In genomic region chr12:132735496-132735895, GRCh38 we compare ENCODE assay signal across 17 cellular contexts. TPM values are rescaled to one million over a fixed set of nuclear protein-coding genes. Genes with fewer than 3 reads are reported as not detected.
DNase-seq lines count a peak whose midpoint lies in the region; ATAC-seq, FAIRE-seq and TF ChIP-seq lines count a peak whose summit lies in the region.
"Had no signal": no experiment of that assay in that cellular context is flagged by ENCODE, and none has a peak within 500 bp of the region (broad histone marks: within the 10 kb centered on the region; RNA-seq: fewer than 3 reads in every experiment).

No MANE protein-coding gene starts in this region.

- 0 out of 2 replicates have a peak, but pooled peaks cover 4% of the 10 kb centered on the region for H3F3A ChIP-seq in GM23338 (replicated peaks; ENCODE audit: low read depth)

- TF ChIP-seq CTCF in 22Rv1 (IDR thresholded peaks at IDR 0.05) (no peak), GM23338 (conservative IDR thresholded peaks at IDR 0.05; ENCODE audit: low read depth in 2 of 2) (no peak), K562 (IDR thresholded peaks at IDR 0.05 in 2 of 3, conservative IDR thresholded peaks at IDR 0.05 in 1 of 3; ENCODE audit: insufficient read depth in 2 of 3, low read depth in 1 of 3, low read length in 3 of 3) (no peak), lower lobe of right lung (IDR thresholded peaks at IDR 0.05) (no peak)

- peaks cover 93% of the 10 kb centered on the region for H3K36me3 Mint-ChIP-seq in GM23338 (ENCODE audit: low read depth)

- no peak for TF ChIP-seq EP300 in K562 (IDR thresholded peaks at IDR 0.05; ENCODE audit: low read length)

- FAIRE-seq in K562 (lab: Jason Lieb, UNC) = no peak

- peaks cover 25% of the 10 kb centered on the region for H3K36me3 ChIP-seq in GM23338 (ENCODE audit: insufficient read depth)
- H3K36me3 ChIP-seq in K562 (ENCODE audit: control insufficient read depth, insufficient read depth, low read length) = peaks cover 93% of the 10 kb centered on the region
- peaks cover 88% of the 10 kb centered on the region for H3K36me3 ChIP-seq in lower lobe of right lung

- in situ Hi-C loops in K562 (cut with MboI) = no loop called here

- POLR2A ChIA-PET in K562 (lab: Yijun Ruan, JAX) = interaction anchor here (1.2 kb wide), 1 partner anchor 14 kb away, joined by 3 read pairs; no protein-coding TSS in a partner anchor

- H3K9me1 ChIP-seq in K562 (ENCODE audit: control insufficient read depth, insufficient read depth, low read length) = no peaks in the 10 kb centered on the region

- intact Hi-C loops in K562 (cut with micrococcal nuclease) = no loop called here
- intact Hi-C loops in lower lobe of right lung (cut with DNase I) = no loop called here

- 0 out of 2 replicates have a peak, but pooled peaks have one; percentile 24 for TF ChIP-seq POLR2A in K562 (conservative IDR thresholded peaks at IDR 0.05)

- TF ChIP-seq RAD21 in K562 (CRISPR knock-in tag; conservative IDR thresholded peaks at IDR 0.05 in 1 of 2, IDR thresholded peaks at IDR 0.05 in 1 of 2) = no peak

- 0 out of 2 replicates have a peak overlapping the region, but pooled peaks have one; percentile 3 for H3K27ac Mint-ChIP-seq in GM23338

- no TSS peak for BruUV-seq in K562 (replicated peaks; lab: Mats Ljungman, UMichigan)

- ATAC-seq in GM23338 = no peak
- ATAC-seq in K562 = no peak
- peak in 1 of 2 donors; percentile 17 for ATAC-seq in lower lobe of right lung
- ATAC-seq in GM21447 (IDR thresholded peaks at IDR 0.05; ENCODE audit: unreplicated experiment) = no peak
- ATAC-seq: SK-N-SH treated with all-trans-retinoic acid at 6 μM for 48 hours had no signal

- H3K27ac ChIP-seq in 22Rv1 (peak overlapping the region; percentile 8; the same call in 1 of the 2 replicates), GM23338 (ENCODE audit: low read depth) (no peak overlapping the region), K562 (ENCODE audit: extremely low read depth, low read depth, low read length) (no peak overlapping the region), lower lobe of right lung (no peak overlapping the region)
- H3K27ac ChIP-seq: C4-2B, Peyer's patch had no signal

- 96% methylated on average over 12 of the region's 20 CpGs for WGBS in K562 (ENCODE audit: insufficient coverage, low coverage, missing lambda C conversion rate)

- H3K27me3 ChIP-seq in GM23338 (ENCODE audit: insufficient read depth) (no peaks in the 10 kb centered on the region), K562 (ENCODE audit: control insufficient read depth in 2 of 2, insufficient read depth in 2 of 2, low read length in 2 of 2) (no peaks in the 10 kb centered on the region), lower lobe of right lung (ENCODE audit: low read depth) (no peaks in the 10 kb centered on the region)
- H3K27me3 ChIP-seq: Peyer's patch had no signal

- CTCF ChIA-PET in K562 (lab: Yijun Ruan, JAX; ENCODE audit: low intra/inter-chr PET ratio) = no interaction called here

- H3K9me3 ChIP-seq in K562 (replicated peaks; ENCODE audit: control insufficient read depth, insufficient read depth, low read depth, low read length) = 0 out of 2 replicates have a peak, but pooled peaks cover 3% of the 10 kb centered on the region
- no peaks in the 10 kb centered on the region for H3K9me3 ChIP-seq in lower lobe of right lung
- H3K9me3 ChIP-seq: Peyer's patch had no signal

- H3K4me3 ChIP-seq in GM23338 (no peak overlapping the region), K562 (no peak overlapping the region), lower lobe of right lung (no peak overlapping the region)
- H3K4me3 ChIP-seq: Peyer's patch had no signal

- H3K4me3 Mint-ChIP-seq in GM23338 = no peak overlapping the region

- no peaks in the 10 kb centered on the region; the same call in 2 of the 3 replicates for H3K4me1 Mint-ChIP-seq in GM23338

- peaks cover 14% of the 10 kb centered on the region for H3K27me3 Mint-ChIP-seq in GM23338 (ENCODE audit: insufficient read depth, low read depth, poor library complexity)

- no peak overlapping the region for H3K9ac ChIP-seq in K562 (ENCODE audit: insufficient read depth in 1 of 2, low read depth in 2 of 2, low read length in 2 of 2)

- no peaks in the 10 kb centered on the region for H3K79me2 ChIP-seq in GM23338 (replicated peaks; ENCODE audit: insufficient read depth)
- no peaks in the 10 kb centered on the region for H3K79me2 ChIP-seq in K562 (ENCODE audit: control insufficient read depth, insufficient read depth, low read length)

- DNase-seq in GM23338 (ENCODE audit: low spot score) (no peak), K562 (ENCODE audit: extremely low read depth in 1 of 4, low spot score in 3 of 4) (no peak), lower lobe of right lung (peak; percentile 31), NCI-H2029 treated with DMSO at 0.1 percent for 48 hours (lab: John Stamatoyannopoulos, UW) (no peak)
- no peak for DNase-seq in activated naive CD4-positive, alpha-beta T cell (lab: John Stamatoyannopoulos, UW)
- DNase-seq: DMS79 treated with DMSO at 0.1 percent for 48 hours; NCI-H1694 treated with DMSO at 0.1 percent for 48 hours; NCI-H2107; NCI-H510A; NCI-H748 treated with DMSO at 0.1 percent for 48 hours; NK-92 treated with Interleukin-12 subunit alpha and Interleukin-12 subunit beta, amount 100 ng/mL, for 24 hours; Peyer's patch; SHP77 had no signal

- no peaks in the 10 kb centered on the region for H3K9me2 ChIP-seq in GM23338 (ENCODE audit: insufficient read depth)

- H3K4me2 ChIP-seq in GM23338 (no peak overlapping the region), K562 (ENCODE audit: insufficient read depth, low read length) (no peak overlapping the region)

- H4K20me1 ChIP-seq in GM23338 (replicated peaks; ENCODE audit: insufficient read depth) (no peaks in the 10 kb centered on the region), K562 (replicated peaks; ENCODE audit: control insufficient read depth, insufficient read depth, low read length) (no peaks in the 10 kb centered on the region)

- no peak overlapping the region for H2AFZ ChIP-seq in GM23338
- no peak overlapping the region for H2AFZ ChIP-seq in K562 (ENCODE audit: low read depth, low read length)

- H3K9me3 Mint-ChIP-seq in GM23338 = no peaks in the 10 kb centered on the region; the same call in 2 of the 3 replicates

- no peaks in the 10 kb centered on the region for H3K4me1 ChIP-seq in GM23338 (ENCODE audit: insufficient read depth)
- no peaks in the 10 kb centered on the region for H3K4me1 ChIP-seq in K562 (replicated peaks in 1 of 2; ENCODE audit: control insufficient read depth in 2 of 2, insufficient read depth in 2 of 2, low read length in 2 of 2)
- no peaks in the 10 kb centered on the region for H3K4me1 ChIP-seq in lower lobe of right lung
- H3K4me1 ChIP-seq: Peyer's patch had no signal

RNA-seq across cellular contexts. Expression of gene PGAM5, which starts 24.9 kb away (rescaled TPM):
- total RNA-seq in GM23338 (2014; rRNA removed; shearing (Covaris generic)) = 99.7 and 108 TPM in 2 replicates
- polyA plus RNA-seq in GM23338 (2016; fragmentation: Nextera tagmentation; extraction: Ambion mirVana) (31.1 and 33.0 TPM in 2 replicates), K562 (2011; rRNA removed) (49.1 and 49.2 TPM in 2 replicates), K562 (2014; fragmentation: Illumina TruSeq; extraction: Trizol) (90.2 and 97.3 TPM in 2 replicates), K562 (2014; fragmentation: Nextera tagmentation; extraction: Ambion mirVana) (10 to 100 TPM in 1 of 2 experiments, 1 to 10 TPM in 1; 7.4 to 11.4 TPM), K562 (2014; rRNA removed) (60.7 and 78.9 TPM in 2 replicates)
- 33.1 and 58.6 TPM in 2 replicates for total RNA-seq in K562 (2011; cell fraction: chromatin; rRNA removed; ENCODE audit: low replicate concordance)
- 36.3 and 36.7 TPM in 2 replicates for total RNA-seq in K562 (2011; cell fraction: nucleolus; rRNA removed)
- 27.6 and 28.5 TPM in 2 replicates for total RNA-seq in K562 (2011; cell fraction: nucleoplasm; rRNA removed)
- total RNA-seq in K562 (2014; rRNA removed) (99.8 and 119 TPM in 2 replicates), K562 (2014; rRNA removed; fragmentation: Illumina TruSeq; extraction: Trizol) (56.8 and 69.5 TPM in 2 replicates), K562 (2015; rRNA removed; fragmentation: Illumina TruSeq; extraction: Trizol) (88.5 and 89.0 TPM in 2 replicates), K562 (2021) (121 and 125 TPM in 2 replicates), lower lobe of right lung (21.7 TPM)
- 56.7 and 135 TPM in 2 replicates for polyA plus RNA-seq in K562 (2011; cell fraction: cytosol; rRNA removed)
- polyA plus RNA-seq in K562 (2011; cell fraction: nucleus; rRNA removed) = 20.9 and 37.2 TPM in 2 replicates
- polyA plus RNA-seq in K562 (2012) = 39.2 and 77.3 TPM in 2 replicates
- polyA minus RNA-seq in K562 (2011; rRNA and poly(A)+ RNA removed) = 33.5 and 64.2 TPM in 2 replicates
- 85.1 and 114 TPM in 2 replicates for polyA minus RNA-seq in K562 (2011; cell fraction: cytosol; rRNA and poly(A)+ RNA removed)
- 17.0 and 19.7 TPM in 2 replicates for polyA minus RNA-seq in K562 (2011; cell fraction: nucleus; rRNA and poly(A)+ RNA removed)

RNA-seq across cellular contexts. Expression of gene ANKLE2, which starts 26.1 kb away (rescaled TPM):
- total RNA-seq in GM23338 (2014; rRNA removed; shearing (Covaris generic)) = 63.7 and 68.4 TPM in 2 replicates
- polyA plus RNA-seq in GM23338 (2016; fragmentation: Nextera tagmentation; extraction: Ambion mirVana) (25.1 and 27.2 TPM in 2 replicates), K562 (2011; rRNA removed) (57.7 and 69.0 TPM in 2 replicates), K562 (2014; fragmentation: Illumina TruSeq; extraction: Trizol) (43.6 and 46.3 TPM in 2 replicates), K562 (2014; fragmentation: Nextera tagmentation; extraction: Ambion mirVana) (1 to 10 TPM; 3.2 TPM), K562 (2014; rRNA removed) (49.7 and 51.6 TPM in 2 replicates)
- 353 and 486 TPM in 2 replicates for total RNA-seq in K562 (2011; cell fraction: chromatin; rRNA removed; ENCODE audit: low replicate concordance)
- total RNA-seq in K562 (2011; cell fraction: nucleolus; rRNA removed) = 225 and 254 TPM in 2 replicates
- total RNA-seq in K562 (2011; cell fraction: nucleoplasm; rRNA removed) = 264 and 271 TPM in 2 replicates
- total RNA-seq in K562 (2014; rRNA removed) (33.6 and 42.3 TPM in 2 replicates), K562 (2014; rRNA removed; fragmentation: Illumina TruSeq; extraction: Trizol) (44.0 and 45.6 TPM in 2 replicates), K562 (2015; rRNA removed; fragmentation: Illumina TruSeq; extraction: Trizol) (49.5 and 50.4 TPM in 2 replicates), K562 (2021) (54.3 and 56.9 TPM in 2 replicates), lower lobe of right lung (49.6 TPM)
- 41.4 and 48.0 TPM in 2 replicates for polyA plus RNA-seq in K562 (2011; cell fraction: cytosol; rRNA removed)
- 224 and 322 TPM in 2 replicates for polyA plus RNA-seq in K562 (2011; cell fraction: nucleus; rRNA removed)
- 39.1 and 44.5 TPM in 2 replicates for polyA plus RNA-seq in K562 (2012)
- polyA minus RNA-seq in K562 (2011; rRNA and poly(A)+ RNA removed) = 139 and 163 TPM in 2 replicates
- polyA minus RNA-seq in K562 (2011; cell fraction: cytosol; rRNA and poly(A)+ RNA removed) = 46.5 and 72.4 TPM in 2 replicates
- 105 and 129 TPM in 2 replicates for polyA minus RNA-seq in K562 (2011; cell fraction: nucleus; rRNA and poly(A)+ RNA removed)

RNA-seq across cellular contexts. Expression of gene PXMP2, which starts 48.1 kb away (rescaled TPM):
- 17.3 and 17.4 TPM in 2 replicates for total RNA-seq in GM23338 (2014; rRNA removed; shearing (Covaris generic))
- polyA plus RNA-seq in GM23338 (2016; fragmentation: Nextera tagmentation; extraction: Ambion mirVana) (19.7 and 24.5 TPM in 2 replicates), K562 (2011; rRNA removed) (37.7 and 44.7 TPM in 2 replicates), K562 (2014; fragmentation: Illumina TruSeq; extraction: Trizol) (43.1 and 52.3 TPM in 2 replicates), K562 (2014; fragmentation: Nextera tagmentation; extraction: Ambion mirVana) (1 to 10 TPM; 3.0 to 6.8 TPM), K562 (2014; rRNA removed) (64.0 and 66.0 TPM in 2 replicates)
- 19.3 and 34.7 TPM in 2 replicates for total RNA-seq in K562 (2011; cell fraction: chromatin; rRNA removed; ENCODE audit: low replicate concordance)
- 30.4 and 31.9 TPM in 2 replicates for total RNA-seq in K562 (2011; cell fraction: nucleolus; rRNA removed)
- 32.8 and 57.0 TPM in 2 replicates for total RNA-seq in K562 (2011; cell fraction: nucleoplasm; rRNA removed)
- total RNA-seq in K562 (2014; rRNA removed) (66.1 and 70.9 TPM in 2 replicates), K562 (2014; rRNA removed; fragmentation: Illumina TruSeq; extraction: Trizol) (34.8 and 37.8 TPM in 2 replicates), K562 (2015; rRNA removed; fragmentation: Illumina TruSeq; extraction: Trizol) (39.8 and 41.0 TPM in 2 replicates), K562 (2021) (46.1 and 49.6 TPM in 2 replicates), lower lobe of right lung (16.9 TPM)
- 48.9 and 69.8 TPM in 2 replicates for polyA plus RNA-seq in K562 (2011; cell fraction: cytosol; rRNA removed)
- 30.7 and 38.7 TPM in 2 replicates for polyA plus RNA-seq in K562 (2011; cell fraction: nucleus; rRNA removed)
- polyA plus RNA-seq in K562 (2012) = 43.7 and 55.0 TPM in 2 replicates
- polyA minus RNA-seq in K562 (2011; rRNA and poly(A)+ RNA removed) = 14.0 and 19.0 TPM in 2 replicates
- polyA minus RNA-seq in K562 (2011; cell fraction: cytosol; rRNA and poly(A)+ RNA removed) = 12.7 and 15.9 TPM in 2 replicates
- polyA minus RNA-seq in K562 (2011; cell fraction: nucleus; rRNA and poly(A)+ RNA removed) = 7.6 and 10.8 TPM in 2 replicates

RNA-seq across cellular contexts. Expression of gene POLE, which starts 48.4 kb away (rescaled TPM):
- total RNA-seq in GM23338 (2014; rRNA removed; shearing (Covaris generic)) = 90.3 and 125 TPM in 2 replicates
- polyA plus RNA-seq in GM23338 (2016; fragmentation: Nextera tagmentation; extraction: Ambion mirVana) = 29.6 and 33.6 TPM in 2 replicates
- 895 and 1,680 TPM in 2 replicates for total RNA-seq in K562 (2011; cell fraction: chromatin; rRNA removed; ENCODE audit: low replicate concordance)
- total RNA-seq in K562 (2011; cell fraction: nucleolus; rRNA removed) = 685 and 695 TPM in 2 replicates
- total RNA-seq in K562 (2011; cell fraction: nucleoplasm; rRNA removed) = 707 and 745 TPM in 2 replicates
- 83.6 and 86.3 TPM in 2 replicates for total RNA-seq in K562 (2014; rRNA removed)
- total RNA-seq in K562 (2014; rRNA removed; fragmentation: Illumina TruSeq; extraction: Trizol) = 36.3 and 39.1 TPM in 2 replicates
- 42.2 and 42.3 TPM in 2 replicates for total RNA-seq in K562 (2015; rRNA removed; fragmentation: Illumina TruSeq; extraction: Trizol)
- 130 and 154 TPM in 2 replicates for total RNA-seq in K562 (2021)
- 49.6 and 81.7 TPM in 2 replicates for polyA plus RNA-seq in K562 (2011; rRNA removed)
- 34.1 and 49.5 TPM in 2 replicates for polyA plus RNA-seq in K562 (2011; cell fraction: cytosol; rRNA removed)
- polyA plus RNA-seq in K562 (2011; cell fraction: nucleus; rRNA removed) = 471 and 640 TPM in 2 replicates
- 78.0 and 105 TPM in 2 replicates for polyA plus RNA-seq in K562 (2012)
- 64.2 and 65.6 TPM in 2 replicates for polyA plus RNA-seq in K562 (2014; fragmentation: Illumina TruSeq; extraction: Trizol)
- 1 to 10 TPM; 2.4 to 2.5 TPM for polyA plus RNA-seq in K562 (2014; fragmentation: Nextera tagmentation; extraction: Ambion mirVana)
- 90.6 and 126 TPM in 2 replicates for polyA plus RNA-seq in K562 (2014; rRNA removed)
- polyA minus RNA-seq in K562 (2011; rRNA and poly(A)+ RNA removed) = 94.9 and 115 TPM in 2 replicates
- polyA minus RNA-seq in K562 (2011; cell fraction: cytosol; rRNA and poly(A)+ RNA removed) = 123 and 159 TPM in 2 replicates
- polyA minus RNA-seq in K562 (2011; cell fraction: nucleus; rRNA and poly(A)+ RNA removed) = 317 and 354 TPM in 2 replicates
- 28.0 TPM for total RNA-seq in lower lobe of right lung
